Comparison of ENCODE assay signal across 37 cellular contexts in the genomic region with DNA sequence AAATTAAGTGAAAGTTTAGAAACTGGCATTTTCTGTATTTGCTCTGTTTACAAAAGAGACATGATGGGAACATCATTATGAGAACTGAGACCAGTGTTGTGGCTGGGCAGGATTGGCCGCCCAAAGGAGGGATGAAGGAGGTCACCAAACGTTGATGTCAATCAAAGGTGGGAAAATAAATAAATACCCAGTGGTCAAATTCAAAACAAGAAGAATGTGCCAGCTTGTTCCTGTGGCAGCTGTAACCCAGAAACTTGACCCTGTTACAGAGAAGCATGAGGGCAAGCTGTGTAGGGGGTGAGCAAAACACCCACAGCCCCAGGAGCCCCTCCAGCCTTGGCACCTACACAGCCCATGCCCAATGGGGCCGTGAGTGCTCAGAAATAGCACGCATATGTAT.
"Had no signal": no experiment of that assay in that cellular context is flagged by ENCODE, and none has a peak within 500 bp of the region (broad histone marks: within the 10 kb centered on the region; RNA-seq: fewer than 3 reads in every experiment).

No MANE protein-coding gene starts in this region.

- ATAC-seq: activated CD4-positive, CD25-positive, alpha-beta regulatory T cell treated with anti-CD3 and anti-CD28 coated beads, Interleukin-2, amount 50 U/mL, for 24 hours; activated CD8-positive, alpha-beta T cell treated with anti-CD3 and anti-CD28 coated beads for 36 hours; activated naive CD4-positive, alpha-beta T cell treated with anti-CD3 and anti-CD28 coated beads, Interleukin-2, amount 50 U/mL, for 72 hours; activated T-cell treated with anti-CD3 and anti-CD28 coated beads, Interleukin-2, amount 50 U/mL, for 72 hours; activated T-helper 17 cell treated with anti-CD3 and anti-CD28 coated beads, Interleukin-2, amount 50 U/mL, for 72 hours; body of pancreas; WTC11 had no signal

- DNase-seq: activated CD4-positive, alpha-beta memory T cell treated with anti-CD3 and anti-CD28 coated beads for 36 hours; activated CD4-positive, alpha-beta T cell treated with anti-CD3 and anti-CD28 coated beads for 1 hour; activated CD4-positive, alpha-beta T cell treated with anti-CD3 and anti-CD28 coated beads for 4 hours; activated CD4-positive, alpha-beta T cell treated with anti-CD3 and anti-CD28 coated beads, Interleukin-2, amount 10 ng/mL, durations not matched to agents 24 days and 14 days; activated CD4-positive, alpha-beta T cell treated with anti-CD3 and anti-CD28 coated beads, Interleukin-2, amount 50 U/mL, for 1 hour; activated CD4-positive, alpha-beta T cell treated with anti-CD3 and anti-CD28 coated beads, Interleukin-2, amount 50 U/mL, for 4 hours; activated CD4-positive, CD25-positive, alpha-beta regulatory T cell; activated CD8-positive, alpha-beta memory T cell treated with anti-CD3 and anti-CD28 coated beads, Interleukin-2, amount 50 U/mL, for 4 hours; activated CD8-positive, alpha-beta T cell treated with anti-CD3 and anti-CD28 coated beads for 36 hours; activated effector memory CD4-positive, alpha-beta T cell treated with anti-CD3 and anti-CD28 coated beads, Interleukin-2, amount 50 U/mL, for 16 hours; activated gamma-delta T cell treated with Interleukin-2 at 50 U/mL for 16 hours; activated naive CD4-positive, alpha-beta T cell; activated naive CD4-positive, alpha-beta T cell treated with anti-CD3 and anti-CD28 coated beads for 36 hours; activated naive CD4-positive, alpha-beta T cell treated with anti-CD3 and anti-CD28 coated beads, Interleukin-2, amount 50 U/mL, for 16 hours; activated naive CD8-positive, alpha-beta T cell treated with anti-CD3 and anti-CD28 coated beads for 36 hours; activated T-cell treated with anti-CD3 and anti-CD28 coated beads for 4 hours; activated T-cell treated with anti-CD3 and anti-CD28 coated beads, Interleukin-2, amount 50 U/mL, for 1 hour; activated T-cell treated with anti-CD3 and anti-CD28 coated beads, Interleukin-2, amount 50 U/mL, for 72 hours; adrenal gland; amniotic stem cell; aorta; body of pancreas; brain microvascular endothelial cell; central memory CD4-positive, alpha-beta T cell; SW 1271; T-helper 1 cell; T-helper 2 cell; T-helper 9 cell; WERI-Rb-1 had no signal

- H3K4me3 Mint-ChIP-seq: activated CD4-positive, alpha-beta memory T cell treated with anti-CD3 and anti-CD28 coated beads for 36 hours; activated CD4-positive, alpha-beta T cell treated with anti-CD3 and anti-CD28 coated beads, Interleukin-2, amount 10 ng/mL, durations not matched to agents 24 days and 14 days; activated CD8-positive, alpha-beta T cell treated with anti-CD3 and anti-CD28 coated beads for 36 hours; activated naive CD4-positive, alpha-beta T cell treated with anti-CD3 and anti-CD28 coated beads for 36 hours; activated naive CD8-positive, alpha-beta T cell treated with anti-CD3 and anti-CD28 coated beads for 36 hours; activated T-cell treated with anti-CD3 and anti-CD28 coated beads, Interleukin-2, amount 50 U/mL, for 72 hours; activated T-helper 1 cell treated with anti-CD3 and anti-CD28 coated beads, Interleukin-12 subunit alpha, Interleukin-12 subunit beta, Interleukin-2, Interleukin-4 antibody, amounts not matched to agents 30 ng/mL and 10 ng/mL and 1 ng/mL, durations not matched to agents 14 hours and 24 hours and 36 hours; activated T-helper 17 cell treated with anti-CD3 and anti-CD28 coated beads, Interleukin-2, amount 50 U/mL, for 72 hours; T-helper 1 cell treated with Interleukin-12 subunit alpha and Interleukin-12 subunit beta and Interleukin-4 antibody, amounts not matched to agents 30 μg/mL and 1 μg/mL, for 36 hours; T-helper 2 cell treated with Interferon-gamma antibody and Interleukin-4, amounts not matched to agents 5 μg/mL and 100 μg/mL, for 36 hours; WTC11 had no signal

- H3K4me1 ChIP-seq: adrenal gland, breast epithelium had no signal

- H3K27ac ChIP-seq: adrenal gland, body of pancreas, brain microvascular endothelial cell, breast epithelium, WERI-Rb-1 had no signal

- H3K27me3 Mint-ChIP-seq: activated CD4-positive, alpha-beta memory T cell treated with anti-CD3 and anti-CD28 coated beads for 36 hours; activated CD4-positive, alpha-beta T cell treated with anti-CD3 and anti-CD28 coated beads, Interleukin-2, amount 10 ng/mL, durations not matched to agents 24 days and 14 days; activated CD8-positive, alpha-beta T cell treated with anti-CD3 and anti-CD28 coated beads for 36 hours; activated naive CD8-positive, alpha-beta T cell treated with anti-CD3 and anti-CD28 coated beads for 36 hours; activated T-helper 17 cell treated with anti-CD3 and anti-CD28 coated beads, Interleukin-2, amount 50 U/mL, for 72 hours had no signal

- H3K4me3 ChIP-seq: adrenal gland, body of pancreas, breast epithelium had no signal

- H3K36me3 ChIP-seq: adrenal gland, brain microvascular endothelial cell, breast epithelium, WERI-Rb-1 had no signal

- H3K27me3 ChIP-seq: adrenal gland, body of pancreas, brain microvascular endothelial cell, breast epithelium had no signal

- H3K27ac Mint-ChIP-seq: activated CD4-positive, alpha-beta memory T cell treated with anti-CD3 and anti-CD28 coated beads for 36 hours; activated CD4-positive, alpha-beta T cell treated with anti-CD3 and anti-CD28 coated beads, Interleukin-2, amount 10 ng/mL, durations not matched to agents 24 days and 14 days; activated CD8-positive, alpha-beta T cell treated with anti-CD3 and anti-CD28 coated beads for 36 hours; activated naive CD4-positive, alpha-beta T cell treated with anti-CD3 and anti-CD28 coated beads for 36 hours; activated naive CD8-positive, alpha-beta T cell treated with anti-CD3 and anti-CD28 coated beads for 36 hours; activated T-cell treated with anti-CD3 and anti-CD28 coated beads, Interleukin-2, amount 50 U/mL, for 72 hours; activated T-helper 1 cell treated with anti-CD3 and anti-CD28 coated beads, Interleukin-12 subunit alpha, Interleukin-12 subunit beta, Interleukin-2, Interleukin-4 antibody, amounts not matched to agents 30 ng/mL and 10 ng/mL and 1 ng/mL, durations not matched to agents 14 hours and 24 hours and 36 hours; activated T-helper 17 cell treated with anti-CD3 and anti-CD28 coated beads, Interleukin-2, amount 50 U/mL, for 72 hours; T-helper 1 cell treated with Interleukin-12 subunit alpha and Interleukin-12 subunit beta and Interleukin-4 antibody, amounts not matched to agents 30 μg/mL and 1 μg/mL, for 36 hours; T-helper 2 cell treated with Interferon-gamma antibody and Interleukin-4, amounts not matched to agents 5 μg/mL and 100 μg/mL, for 36 hours; WTC11 had no signal

- H3K9me3 Mint-ChIP-seq: activated CD4-positive, alpha-beta memory T cell treated with anti-CD3 and anti-CD28 coated beads for 36 hours; activated CD8-positive, alpha-beta T cell treated with anti-CD3 and anti-CD28 coated beads for 36 hours; activated naive CD4-positive, alpha-beta T cell treated with anti-CD3 and anti-CD28 coated beads for 36 hours; activated naive CD4-positive, alpha-beta T cell treated with anti-CD3 and anti-CD28 coated beads, Interleukin-2, amount 50 U/mL, for 72 hours; activated naive CD8-positive, alpha-beta T cell treated with anti-CD3 and anti-CD28 coated beads for 36 hours; activated T-helper 1 cell treated with anti-CD3 and anti-CD28 coated beads, Interleukin-12 subunit alpha, Interleukin-12 subunit beta, Interleukin-2, Interleukin-4 antibody, amounts not matched to agents 30 ng/mL and 10 ng/mL and 1 ng/mL, durations not matched to agents 14 hours and 24 hours and 36 hours; activated T-helper 17 cell treated with anti-CD3 and anti-CD28 coated beads, Interleukin-2, amount 50 U/mL, for 72 hours; T-helper 1 cell treated with Interleukin-12 subunit alpha and Interleukin-12 subunit beta and Interleukin-4 antibody, amounts not matched to agents 30 μg/mL and 1 μg/mL, for 36 hours had no signal

- H3K36me3 Mint-ChIP-seq: WTC11 had no signal

- H3K9me3 ChIP-seq: adrenal gland, body of pancreas, breast epithelium had no signal
